Comparison of ENCODE assay signal across 8 cellular contexts in the genomic region with DNA sequence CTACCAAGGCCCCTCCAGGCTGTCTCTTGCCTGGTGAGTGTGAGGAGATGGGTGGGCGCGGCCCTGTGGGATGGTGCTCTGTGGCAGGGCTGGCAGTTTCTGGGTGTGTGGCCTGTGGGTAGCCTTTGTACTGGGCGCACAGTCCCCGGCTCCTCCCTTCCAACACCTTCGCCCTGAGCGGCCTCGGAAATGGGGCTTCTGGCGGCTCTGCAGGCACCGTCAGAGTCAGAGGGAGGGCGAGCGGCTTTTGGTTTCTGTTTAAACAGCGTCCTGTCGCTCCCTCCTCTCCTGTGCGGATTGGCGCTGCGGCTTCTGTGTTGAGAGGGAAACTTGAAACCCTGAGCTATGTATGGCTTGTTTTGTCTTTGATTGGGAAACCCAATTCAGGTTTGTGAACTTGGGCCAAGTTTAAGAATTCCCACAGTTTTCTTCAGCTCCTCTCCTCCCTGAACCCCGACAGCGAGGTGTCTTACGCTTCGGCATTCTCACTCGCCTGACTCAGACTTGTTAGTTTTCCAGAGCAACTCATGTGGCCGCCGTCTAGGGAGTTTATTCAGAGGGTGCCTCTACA. TPM values are rescaled to one million over a fixed set of nuclear protein-coding genes. Genes with fewer than 3 reads are reported as not detected.
A peak's percentile ranks its signal among the peaks of the same experiment; 100 is the strongest.
DNase-seq lines count a peak whose midpoint lies in the region; ATAC-seq and TF ChIP-seq lines count a peak whose summit lies in the region.

No MANE protein-coding gene starts in this region.

- in situ Hi-C loops in transverse colon (cut with MboI; ENCODE audit: low pct_ligation_motif_present in 1 of 4, low pct_unique_long_range_greater_than_20kb in 1 of 4, low sequenced_read_pairs in 3 of 4) = no loop called here

- H3K9me3 ChIP-seq in transverse colon = no peaks in the 10 kb centered on the region

- H3K9me3 Mint-ChIP-seq in activated CD8-positive, alpha-beta memory T cell treated with anti-CD3 and anti-CD28 coated beads, Interleukin-2, amount 10 ng/mL, durations not matched to agents 7 days and 5 days (ENCODE audit: low read depth) = no peaks in the 10 kb centered on the region

- CTCF ChIA-PET in activated CD8-positive, alpha-beta memory T cell treated with anti-CD3 and anti-CD28 coated beads, Interleukin-2, amount 10 ng/mL, durations not matched to agents 7 days and 5 days (lab: Charles Lee) = no interaction called here

- H3K4me1 Mint-ChIP-seq in activated CD8-positive, alpha-beta memory T cell treated with anti-CD3 and anti-CD28 coated beads, Interleukin-2, amount 10 ng/mL, durations not matched to agents 7 days and 5 days = peaks cover 11% of the 10 kb centered on the region

- ATAC-seq in activated CD8-positive, alpha-beta memory T cell treated with anti-CD3 and anti-CD28 coated beads, Interleukin-2, amount 10 ng/mL, durations not matched to agents 7 days and 5 days = peak; percentile 96
- ATAC-seq in HG02852 (IDR thresholded peaks at IDR 0.05; ENCODE audit: unreplicated experiment) = no peak

- H3K36me3 Mint-ChIP-seq in activated CD8-positive, alpha-beta memory T cell treated with anti-CD3 and anti-CD28 coated beads, Interleukin-2, amount 10 ng/mL, durations not matched to agents 7 days and 5 days = peaks cover 4% of the 10 kb centered on the region

- TF ChIP-seq CTCF in transverse colon (IDR thresholded peaks at IDR 0.05) = no peak

- DNase-seq in activated CD8-positive, alpha-beta memory T cell treated with anti-CD3 and anti-CD28 coated beads, Interleukin-2, amount 10 ng/mL, durations not matched to agents 7 days and 5 days = peak; percentile 79
- DNase-seq in activated CD8-positive, alpha-beta memory T cell treated with anti-CD3 and anti-CD28 coated beads for 24 hours = no peak
- peak; percentile 14 for DNase-seq in amniotic stem cell (lab: John Stamatoyannopoulos, UW)
- peak; percentile 63 to 83 for DNase-seq in lung microvascular endothelial cell (ENCODE audit: low read depth in 2 of 2)
- DNase-seq in transverse colon = peak; percentile 82
- no peak for DNase-seq in DMS114 treated with DMSO at 0.1 percent for 48 hours (lab: John Stamatoyannopoulos, UW; ENCODE audit: unreplicated experiment)
- no peak for DNase-seq in foreskin melanocyte

- no peaks in the 10 kb centered on the region for H3K27me3 ChIP-seq in transverse colon

- no peaks in the 10 kb centered on the region for H3K27me3 Mint-ChIP-seq in activated CD8-positive, alpha-beta memory T cell treated with anti-CD3 and anti-CD28 coated beads, Interleukin-2, amount 10 ng/mL, durations not matched to agents 7 days and 5 days

- peak overlapping the region; percentile 15 to 75 (median 72) for H3K27ac ChIP-seq in transverse colon

- intact Hi-C loops in transverse colon (cut with DNase I; ENCODE audit: low total_unique reads) = no loop called here

- peak overlapping the region in 3 of 4 donors; percentile 7 to 39 (median 12) for H3K4me3 ChIP-seq in transverse colon

- no peak for TF ChIP-seq POLR2A in transverse colon (IDR thresholded peaks at IDR 0.05)

- H3K4me3 Mint-ChIP-seq in activated CD8-positive, alpha-beta memory T cell treated with anti-CD3 and anti-CD28 coated beads, Interleukin-2, amount 10 ng/mL, durations not matched to agents 7 days and 5 days = peak overlapping the region; percentile 61

- peaks cover 0 to 11% (median 5%) of the 10 kb centered on the region in 4 donors for H3K4me1 ChIP-seq in transverse colon

- peak overlapping the region; percentile 75 for H3K27ac Mint-ChIP-seq in activated CD8-positive, alpha-beta memory T cell treated with anti-CD3 and anti-CD28 coated beads, Interleukin-2, amount 10 ng/mL, durations not matched to agents 7 days and 5 days

- WGBS in transverse colon (ENCODE audit: low coverage in 1 of 2), 2 donors = 57 to 63% methylated on average over 7 to 23 of the region's 23 CpGs

- TF ChIP-seq EP300 in transverse colon (IDR thresholded peaks at IDR 0.05; ENCODE audit: low read depth) = no peak

- H3K36me3 ChIP-seq in transverse colon = no peaks in the 10 kb centered on the region

RNA-seq across cellular contexts. Expression of a gene that starts 8.3 kb away (rescaled TPM):
- total RNA-seq in activated CD8-positive, alpha-beta memory T cell treated with anti-CD3 and anti-CD28 coated beads, Interleukin-2, amount 10 ng/mL, durations not matched to agents 7 days and 5 days = not detected
- total RNA-seq in lung microvascular endothelial cell (under 0.01 TPM in 2 replicates), transverse colon (not detected)

Comparison
In these comparisons a context has a peak if more than half of its experiments do, and no peak if none do; other contexts are left out.
1. DNase-seq: peak in activated CD8-positive, alpha-beta memory T cell treated with anti-CD3 and anti-CD28 coated beads, Interleukin-2, amount 10 ng/mL, durations not matched to agents 7 days and 5 days (single experiment), amniotic stem cell (single experiment), lung microvascular endothelial cell (2 of 2) and transverse colon (single experiment); none in activated CD8-positive, alpha-beta memory T cell treated with anti-CD3 and anti-CD28 coated beads for 24 hours (single experiment), DMS114 treated with DMSO at 0.1 percent for 48 hours (single experiment) and foreskin melanocyte (single experiment).